In genomic region chr3:147417896-147418295, GRCh38 we compare ENCODE assay signal across 1 cellular context.
TF ChIP-seq lines count a peak whose summit lies in the region.

No MANE protein-coding gene starts in this region.

TF ChIP-seq in HEK293T, 16 proteins besides CTCF, POLR2A, EP300 and RAD21 (continued from another document):
- TF ChIP-seq HDGF (IDR thresholded peaks at IDR 0.05; ENCODE audit: borderline replicate concordance) (no peak), FOXM1 (IDR thresholded peaks at IDR 0.05; ENCODE audit: borderline replicate concordance) (no peak), ARNT (IDR thresholded peaks at IDR 0.05) (no peak)
